7 cellular contexts compared by ENCODE assay signal in the genomic region with DNA sequence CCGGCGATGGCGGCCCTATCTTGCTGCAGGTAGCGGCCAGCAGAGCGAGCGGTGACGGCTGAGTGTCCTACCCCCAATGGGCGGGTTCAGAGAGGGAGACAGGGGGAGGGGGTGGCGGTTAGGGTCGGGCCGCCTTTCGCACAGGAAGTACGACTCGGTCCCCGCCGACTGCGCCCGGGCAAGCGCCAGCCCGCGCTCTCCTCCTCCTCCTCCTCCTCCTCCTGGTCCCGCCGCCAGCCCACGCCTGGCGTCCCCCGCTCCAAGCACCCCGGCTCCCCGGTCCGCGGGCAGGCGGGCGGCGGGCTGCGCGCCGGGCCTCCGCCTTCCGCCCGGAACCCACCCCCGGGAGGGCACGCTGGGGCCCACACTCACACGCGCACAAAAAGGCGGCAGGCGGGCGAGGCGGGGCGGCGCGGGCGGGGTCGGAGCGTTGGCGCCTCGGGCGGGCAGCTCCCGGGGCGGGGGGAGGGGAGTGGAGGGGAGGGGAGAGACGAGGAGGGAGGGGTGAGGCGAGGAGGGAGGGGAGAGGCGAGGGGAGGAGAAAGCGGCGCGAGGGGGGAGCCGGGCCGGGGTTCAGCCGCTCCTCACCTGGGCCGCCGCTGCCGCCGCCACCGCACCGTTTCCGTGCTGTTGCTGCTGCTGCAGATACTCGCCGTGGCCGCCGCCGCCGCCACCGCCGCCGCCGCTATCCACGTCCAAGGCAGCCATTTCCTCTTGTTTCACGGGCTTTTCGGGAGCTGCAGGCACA. TPM values are rescaled to one million over a fixed set of nuclear protein-coding genes. Genes with fewer than 3 reads are reported as not detected.
DNase-seq lines count a peak whose midpoint lies in the region; ATAC-seq lines count a peak whose summit lies in the region.

No MANE protein-coding gene starts in this region.

- peak; percentile 78 to 80 for DNase-seq in NCI-H1930 (lab: John Stamatoyannopoulos, UW)
- peak; percentile 86 for DNase-seq in T1000 (lab: John Stamatoyannopoulos, UW)
- DNase-seq in astrocyte of the hippocampus (ENCODE audit: low read depth, low spot score): peak; percentile 94
- peak; percentile 60 to 96 (median 89) for DNase-seq in hypothalamus (lab: John Stamatoyannopoulos, UW)
- peak; percentile 95 for DNase-seq in sciatic nerve (ENCODE audit: low spot score)

- intact Hi-C loops in sciatic nerve (cut with DNase I): no loop called here

- ATAC-seq in GM18502 (IDR thresholded peaks at IDR 0.05; ENCODE audit: poor library complexity, unreplicated experiment) (peak; percentile 54), HG02885 (IDR thresholded peaks at IDR 0.05; ENCODE audit: poor library complexity, unreplicated experiment) (peak; percentile 58), sciatic nerve (peak; percentile 57)

RNA-seq across cellular contexts. Expression of gene SP3, which starts 1.2 kb away (rescaled TPM):
- 93.5 TPM for total RNA-seq in sciatic nerve

Comparison
In these comparisons a context has a peak if more than half of its experiments do, and no peak if none do; other contexts are left out.
1. Peak in every context shown above with its lines: DNase-seq and ATAC-seq.